In the genomic region with DNA sequence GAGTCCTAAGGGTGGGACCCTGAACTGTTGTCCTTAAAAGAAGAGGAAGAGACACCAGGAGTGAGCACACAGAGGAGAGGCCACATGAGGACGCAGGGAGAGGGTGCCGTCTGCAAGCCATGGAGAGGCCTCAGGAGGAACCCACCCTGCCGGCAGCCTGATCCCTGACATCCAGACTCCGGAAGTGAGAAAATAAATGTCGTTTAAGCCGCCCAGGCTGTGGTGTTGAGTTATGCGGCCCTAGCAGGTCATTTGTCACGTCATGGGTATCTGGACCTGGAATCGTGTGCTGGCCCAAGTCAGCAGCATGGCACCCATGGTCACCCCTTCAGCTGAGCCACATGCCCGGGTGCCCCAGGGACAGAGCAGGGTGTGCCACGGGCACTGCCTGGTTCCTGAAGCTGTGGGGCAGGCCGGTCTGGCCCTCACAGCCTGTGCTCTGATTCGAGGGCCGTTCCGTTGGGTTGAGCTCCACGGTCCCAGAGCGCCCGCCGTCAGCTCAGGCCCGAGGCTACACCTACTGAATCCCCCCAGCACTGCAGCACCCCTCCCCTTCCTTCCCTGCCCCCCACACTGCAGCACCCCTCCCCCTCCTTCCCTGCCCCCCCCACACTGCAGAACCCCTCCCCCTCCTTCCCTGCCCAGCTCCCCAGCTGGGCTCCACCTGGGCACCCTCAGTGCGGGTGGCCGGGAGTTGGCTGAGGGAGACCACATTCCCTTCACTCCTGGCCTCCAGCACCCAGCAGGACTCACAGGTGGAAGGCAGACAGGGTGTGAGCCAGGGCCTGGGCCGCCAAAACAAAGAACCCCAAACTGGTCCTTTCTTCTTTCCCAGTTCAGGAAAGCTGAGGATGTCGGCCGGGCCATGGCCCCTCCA, we compare ENCODE assay signal across 8 cellular contexts. TPM values are rescaled to one million over a fixed set of nuclear protein-coding genes. Genes with fewer than 3 reads are reported as not detected.
DNase-seq lines count a peak whose midpoint lies in the region; ATAC-seq and TF ChIP-seq lines count a peak whose summit lies in the region.

No MANE protein-coding gene starts in this region.

- H3K36me3 ChIP-seq in Panc1 (ENCODE audit: control insufficient read depth, insufficient read depth, low read length): no peaks in the 10 kb centered on the region; the same call in 1 of the 2 replicates
- H3K36me3 ChIP-seq in tibial artery: no peaks in the 10 kb centered on the region

- peaks cover 36% of the 10 kb centered on the region for H3K4me1 Mint-ChIP-seq in activated T-cell treated with anti-CD3 and anti-CD28 coated beads, Interleukin-2, amount 50 U/mL, for 72 hours (ENCODE audit: low read depth)

- H3K4me1 ChIP-seq in Panc1 (ENCODE audit: control insufficient read depth, insufficient read depth, low read length) (peaks cover 47% of the 10 kb centered on the region), tibial artery (peaks cover 9 to 53% (median 40%) of the 10 kb centered on the region in 4 donors)

- in situ Hi-C loops in Panc1 (cut with HindIII; ENCODE audit: low pct_unique_long_range_greater_than_20kb, low sequenced_read_pairs): no loop called here

- H3K27ac Mint-ChIP-seq in activated T-cell treated with anti-CD3 and anti-CD28 coated beads, Interleukin-2, amount 50 U/mL, for 72 hours: peak overlapping the region; percentile 60

- CTCF ChIA-PET in Panc1 (lab: Charles Lee): no interaction called here

- H3K27ac ChIP-seq in Panc1 (ENCODE audit: low read length) (peak overlapping the region; percentile 90), tibial artery (peak overlapping the region; percentile 73 to 80)

- DNase-seq in activated T-cell treated with anti-CD3 and anti-CD28 coated beads, Interleukin-2, amount 50 U/mL, for 72 hours: no peak
- no peak for DNase-seq in activated T-cell treated with anti-CD3 and anti-CD28 coated beads, Interleukin-2, amount 50 U/mL, for 1 hour
- no peak for DNase-seq in Panc1 (ENCODE audit: low read depth, low spot score)
- DNase-seq in fibroblast of gingiva (ENCODE audit: low read depth): peak; percentile 34
- DNase-seq in tibial artery: no peak
- no peak for DNase-seq in LoVo (ENCODE audit: low spot score)

- H3K9me3 ChIP-seq in Panc1 (ENCODE audit: control insufficient read depth, insufficient read depth, low read depth, low read length): no peaks in the 10 kb centered on the region
- no peaks in the 10 kb centered on the region for H3K9me3 ChIP-seq in tibial artery

- no peaks in the 10 kb centered on the region for H3K9me3 Mint-ChIP-seq in activated T-cell treated with anti-CD3 and anti-CD28 coated beads, Interleukin-2, amount 50 U/mL, for 72 hours

- peak overlapping the region in 1 of 2 donors; percentile 28 for H3K4me3 Mint-ChIP-seq in activated T-cell treated with anti-CD3 and anti-CD28 coated beads, Interleukin-2, amount 50 U/mL, for 72 hours

- no peaks in the 10 kb centered on the region for H3K27me3 Mint-ChIP-seq in activated T-cell treated with anti-CD3 and anti-CD28 coated beads, Interleukin-2, amount 50 U/mL, for 72 hours (ENCODE audit: low read depth)

- no TSS peak for BruUV-seq in Panc1 (replicated peaks; lab: Mats Ljungman, UMichigan)

- intact Hi-C loops in Panc1 (cut with micrococcal nuclease; ENCODE audit: unreplicated experiment): no loop called here
- intact Hi-C loops in tibial artery (cut with DNase I; ENCODE audit: low total_unique reads): no loop called here

- H3K36me3 Mint-ChIP-seq in activated T-cell treated with anti-CD3 and anti-CD28 coated beads, Interleukin-2, amount 50 U/mL, for 72 hours (ENCODE audit: insufficient read depth in 2 of 2): peaks cover 0 to 2% of the 10 kb centered on the region in 2 donors

- POLR2A ChIA-PET in Panc1 (lab: Charles Lee): no interaction called here

- H3K27me3 ChIP-seq in Panc1 (ENCODE audit: control insufficient read depth, insufficient read depth, low read length): no peaks in the 10 kb centered on the region
- H3K27me3 ChIP-seq in tibial artery: no peaks in the 10 kb centered on the region

- ATAC-seq in activated T-cell treated with anti-CD3 and anti-CD28 coated beads, Interleukin-2, amount 50 U/mL, for 72 hours (replicated peaks in 1 of 2): no peak
- ATAC-seq in Panc1 (no peak), GM21529 (IDR thresholded peaks at IDR 0.05; ENCODE audit: unreplicated experiment) (no peak), HG03175 (IDR thresholded peaks at IDR 0.05; ENCODE audit: unreplicated experiment) (no peak)

- H3K4me3 ChIP-seq in Panc1 (ENCODE audit: low read depth in 2 of 2, low read length in 2 of 2) (no peak overlapping the region), tibial artery (no peak overlapping the region)

- no peak for TF ChIP-seq CTCF in Panc1 (IDR thresholded peaks at IDR 0.05)
- TF ChIP-seq CTCF in tibial artery (IDR thresholded peaks at IDR 0.05): no peak

RNA-seq across cellular contexts. Expression of a gene that starts 2.7 kb away (rescaled TPM):
- total RNA-seq in activated T-cell treated with anti-CD3 and anti-CD28 coated beads, Interleukin-2, amount 50 U/mL, for 72 hours: 10 to 100 TPM; 76.9 to 78.8 TPM
- total RNA-seq in Panc1 (2021; ENCODE audit: unreplicated experiment): 63.6 TPM
- polyA plus RNA-seq in Panc1 (2012; ENCODE audit: insufficient read length): 59.2 TPM

RNA-seq across cellular contexts. Expression of a gene that starts 13.5 kb away (rescaled TPM):
- 10 to 100 TPM; 42.8 to 74.5 TPM for total RNA-seq in activated T-cell treated with anti-CD3 and anti-CD28 coated beads, Interleukin-2, amount 50 U/mL, for 72 hours
- total RNA-seq in Panc1 (2021; ENCODE audit: unreplicated experiment): 581 TPM
- polyA plus RNA-seq in Panc1 (2012; ENCODE audit: insufficient read length): 1,387 TPM

RNA-seq across cellular contexts. Expression of a gene that starts 58.2 kb away (rescaled TPM):
- total RNA-seq in activated T-cell treated with anti-CD3 and anti-CD28 coated beads, Interleukin-2, amount 50 U/mL, for 72 hours: 100 to 1,000 TPM; 166 to 170 TPM
- 234 TPM for total RNA-seq in Panc1 (2021; ENCODE audit: unreplicated experiment)
- 316 TPM for polyA plus RNA-seq in Panc1 (2012; ENCODE audit: insufficient read length)
